Comparison of ENCODE assay signal across 24 cellular contexts in the genomic region with DNA sequence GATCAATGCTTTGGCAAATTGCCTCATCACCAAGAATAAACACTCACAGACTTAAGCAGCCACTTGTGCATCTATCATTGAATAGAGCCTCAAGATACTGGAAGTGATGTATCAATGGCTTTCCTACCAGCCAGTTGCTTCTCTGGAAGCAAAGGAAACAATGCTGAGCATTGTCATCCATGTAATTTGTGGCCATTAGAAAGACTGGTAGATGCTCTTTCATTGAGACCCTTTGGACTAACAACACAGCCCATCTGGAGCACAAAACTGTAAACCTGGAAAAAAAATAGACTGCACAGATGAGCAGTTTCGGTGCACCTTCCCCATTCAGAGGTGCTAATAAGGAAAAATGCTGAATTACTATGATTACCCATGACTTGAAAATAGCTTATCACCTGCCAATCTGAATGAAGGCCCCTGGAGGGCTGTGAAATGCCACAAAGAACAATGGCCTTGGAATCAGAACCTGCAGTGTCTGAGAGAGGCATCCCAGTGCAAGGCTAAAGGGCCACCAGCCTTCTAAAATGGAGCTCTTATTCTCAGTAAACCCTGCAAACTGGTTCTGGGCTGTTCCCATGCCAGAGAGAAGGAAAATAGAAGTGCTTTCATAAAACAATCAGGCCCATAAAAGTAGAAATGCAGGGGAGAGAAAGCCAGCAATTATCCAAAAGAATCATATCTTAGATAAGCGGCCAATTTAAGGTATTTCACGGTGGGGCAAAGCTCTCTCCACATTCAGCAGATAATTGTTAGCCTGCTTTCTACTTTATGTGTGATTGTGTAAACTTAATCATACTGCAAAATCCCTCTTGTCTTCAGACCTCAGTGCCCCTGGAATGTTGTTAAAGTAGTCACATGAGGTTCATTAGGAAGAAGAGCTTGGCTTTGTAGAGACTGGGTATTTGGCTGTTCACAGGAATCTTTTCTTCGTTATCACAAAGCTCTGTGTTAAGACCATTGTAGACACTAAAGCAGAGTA.
A peak's percentile ranks its signal among the peaks of the same experiment; 100 is the strongest.
DNase-seq lines count a peak whose midpoint lies in the region; ATAC-seq and TF ChIP-seq lines count a peak whose summit lies in the region.
"Had no signal": no experiment of that assay in that cellular context is flagged by ENCODE, and none has a peak within 500 bp of the region (broad histone marks: within the 10 kb centered on the region; RNA-seq: fewer than 3 reads in every experiment).

No MANE protein-coding gene starts in this region.

- H3K27me3 ChIP-seq in HUES64 (ENCODE audit: insufficient read depth, low read length) (no peaks in the 10 kb centered on the region), endodermal cell (ENCODE audit: control insufficient read depth, insufficient read depth, low read length, poor library complexity, severe bottlenecking) (no peaks in the 10 kb centered on the region), neuronal stem cell (ENCODE audit: control insufficient read depth in 3 of 3, insufficient read depth in 3 of 3, low read depth in 1 of 3, low read length in 3 of 3) (peaks cover 0 to 4% (median 0%) of the 10 kb centered on the region in 3 experiments)

- H2AFZ ChIP-seq in neuronal stem cell (ENCODE audit: low read length), result peak overlapping the region; percentile 65
- H2AFZ ChIP-seq: GM23248 had no signal

- H3K27ac ChIP-seq in HUES64 (ENCODE audit: low read depth, low read length) (peak overlapping the region; percentile 15; the same call in 1 of the 2 replicates), endodermal cell (ENCODE audit: low read depth, low read length) (peak overlapping the region; percentile 74), neuronal stem cell (replicated peaks; ENCODE audit: low read length) (peak overlapping the region; percentile 92)
- H3K27ac ChIP-seq: GM23248 had no signal

- no peak overlapping the region for H2BK12ac ChIP-seq in neuronal stem cell (ENCODE audit: low read length)

- H3K9me3 Mint-ChIP-seq in endodermal cell, result peaks cover 12% of the 10 kb centered on the region
- H3K9me3 Mint-ChIP-seq: T-cell had no signal

- H3K4ac ChIP-seq in neuronal stem cell (ENCODE audit: low read length), result no peak overlapping the region

- TF ChIP-seq CTCF in endodermal cell (conservative IDR thresholded peaks at IDR 0.05), result no peak

- H3K36me3 Mint-ChIP-seq in endodermal cell (ENCODE audit: low read depth), result no peaks in the 10 kb centered on the region
- H3K36me3 Mint-ChIP-seq: natural killer cell treated with Interleukin-12 subunit alpha and Interleukin-12 subunit beta and Interleukin-15 and Interleukin-18, amount 100 ng/mL, for 72 hours; stimulated activated memory B cell treated with anti-CD40 and anti-IgM and Interleukin-4, amounts not matched to agents 10 μg/mL and 1 μg/mL and 100 μg/mL, for 72 hours; T-cell had no signal

- no peaks in the 10 kb centered on the region for H3K79me1 ChIP-seq in neuronal stem cell (ENCODE audit: low read depth, low read length)

- H4K91ac ChIP-seq in neuronal stem cell (ENCODE audit: low read depth, low read length, poor library complexity), result no peak overlapping the region

- H3K9me3 ChIP-seq in HUES64 (ENCODE audit: insufficient read depth, low read depth, low read length) (no peaks in the 10 kb centered on the region; the same call in 1 of the 2 replicates), endodermal cell (ENCODE audit: control insufficient read depth, low read length) (peaks cover 16% of the 10 kb centered on the region), neuronal stem cell (replicated peaks in 1 of 2; ENCODE audit: control insufficient read depth in 2 of 2, insufficient read depth in 1 of 2, low read depth in 1 of 2, low read length in 2 of 2) (no peaks in the 10 kb centered on the region)

- H4K8ac ChIP-seq in neuronal stem cell (ENCODE audit: low read depth, low read length), result no peak overlapping the region

- ATAC-seq in HG03159 (IDR thresholded peaks at IDR 0.05; ENCODE audit: unreplicated experiment) (no peak), HG03175 (IDR thresholded peaks at IDR 0.05; ENCODE audit: unreplicated experiment) (no peak)
- ATAC-seq: HepG2; natural killer cell treated with Interleukin-12 subunit alpha and Interleukin-12 subunit beta and Interleukin-15 and Interleukin-18, amount 100 ng/mL, for 72 hours; stimulated activated memory B cell treated with anti-CD40 and anti-IgM and Interleukin-4, amounts not matched to agents 10 μg/mL and 1 μg/mL and 100 μg/mL, for 72 hours; T-cell had no signal

- peak overlapping the region; percentile 27 for H3K4me2 ChIP-seq in neuronal stem cell (ENCODE audit: insufficient read depth, low read length, poor library complexity, severe bottlenecking)

- H3K4me1 Mint-ChIP-seq in endodermal cell, result peaks cover 24% of the 10 kb centered on the region
- H3K4me1 Mint-ChIP-seq: stimulated activated memory B cell treated with anti-CD40 and anti-IgM and Interleukin-4, amounts not matched to agents 10 μg/mL and 1 μg/mL and 100 μg/mL, for 72 hours; T-cell had no signal

- WGBS in HUES64, result 87% methylated on average over 3 of the region's 4 CpGs
- WGBS in endodermal cell (ENCODE audit: insufficient coverage in 1 of 2, insufficient read length in 1 of 2), 2 experiments, result 50 to 77% methylated on average over 1 to 4 of the region's 4 CpGs
- no CpG with 5 or more reads among the region's 4 CpGs for WGBS in neuronal stem cell (ENCODE audit: extremely low coverage in 2 of 2, insufficient read length in 2 of 2, insufficient replicate concordance in 1 of 2), 2 donors

- H3K27ac Mint-ChIP-seq in endodermal cell, result peak overlapping the region; percentile 89
- H3K27ac Mint-ChIP-seq: natural killer cell treated with Interleukin-12 subunit alpha and Interleukin-12 subunit beta and Interleukin-15 and Interleukin-18, amount 100 ng/mL, for 72 hours; stimulated activated memory B cell treated with anti-CD40 and anti-IgM and Interleukin-4, amounts not matched to agents 10 μg/mL and 1 μg/mL and 100 μg/mL, for 72 hours; T-cell had no signal

- DNase-seq in NCI-H2081 treated with DMSO at 0.1 percent for 48 hours (lab: John Stamatoyannopoulos, UW), result peak; percentile 42
- peak; percentile 77 for DNase-seq in endodermal cell
- peak; percentile 74 for DNase-seq in neuronal stem cell (ENCODE audit: low spot score)
- DNase-seq in hepatic stellate cell (ENCODE audit: low spot score), result no peak
- DNase-seq in NCI-H1436 treated with DMSO at 0.1 percent for 48 hours (lab: John Stamatoyannopoulos, UW), result no peak
- DNase-seq: activated CD4-positive, alpha-beta T cell treated with anti-CD3 and anti-CD28 coated beads for 1 hour; activated naive CD4-positive, alpha-beta T cell treated with Interleukin-2 at 50 U/mL for 16 hours; activated T-cell treated with anti-CD3 and anti-CD28 coated beads, Interleukin-2, amount 50 U/mL, for 1 hour; amniotic stem cell; cortex of kidney; glutamatergic neuron; GM23248; left cardiac atrium; NCI-H187; NCI-H526 treated with DMSO at 0.1 percent for 48 hours; OCI-M1; Right ventricle myocardium superior; T-cell had no signal

- H3K36me3 ChIP-seq in HUES64 (ENCODE audit: insufficient read depth, low read length), result no peaks in the 10 kb centered on the region
- H3K36me3 ChIP-seq in endodermal cell (ENCODE audit: control insufficient read depth, insufficient read depth, low read length), result no peaks in the 10 kb centered on the region
- no peaks in the 10 kb centered on the region for H3K36me3 ChIP-seq in neuronal stem cell (replicated peaks in 1 of 2; ENCODE audit: control insufficient read depth in 2 of 2, insufficient read depth in 2 of 2, low read length in 2 of 2)

- no peak overlapping the region for H2BK120ac ChIP-seq in neuronal stem cell (ENCODE audit: low read depth, low read length)

- no peak overlapping the region for H3K23ac ChIP-seq in neuronal stem cell (ENCODE audit: low read depth, low read length, poor library complexity)

- H3K27me3 Mint-ChIP-seq in endodermal cell (ENCODE audit: insufficient read depth), result no peaks in the 10 kb centered on the region
- H3K27me3 Mint-ChIP-seq: stimulated activated memory B cell treated with anti-CD40 and anti-IgM and Interleukin-4, amounts not matched to agents 10 μg/mL and 1 μg/mL and 100 μg/mL, for 72 hours; T-cell had no signal

- no peak overlapping the region for H3K18ac ChIP-seq in neuronal stem cell (ENCODE audit: low read length)

- H3K4me1 ChIP-seq in HUES64 (ENCODE audit: insufficient read depth, low read length) (no peaks in the 10 kb centered on the region; the same call in 1 of the 2 replicates), endodermal cell (ENCODE audit: control insufficient read depth, insufficient read depth, low read length) (peaks cover 18% of the 10 kb centered on the region), neuronal stem cell (ENCODE audit: control insufficient read depth in 2 of 2, insufficient read depth in 1 of 2, low read depth in 1 of 2, low read length in 2 of 2) (peaks cover 11 to 13% of the 10 kb centered on the region in 2 donors)

- no peak overlapping the region for H3K4me3 Mint-ChIP-seq in endodermal cell
- H3K4me3 Mint-ChIP-seq: natural killer cell treated with Interleukin-12 subunit alpha and Interleukin-12 subunit beta and Interleukin-15 and Interleukin-18, amount 100 ng/mL, for 72 hours; stimulated activated memory B cell treated with anti-CD40 and anti-IgM and Interleukin-4, amounts not matched to agents 10 μg/mL and 1 μg/mL and 100 μg/mL, for 72 hours; T-cell had no signal

- H2BK15ac ChIP-seq in neuronal stem cell (ENCODE audit: low read length), result no peak overlapping the region

- H3K9ac ChIP-seq in HUES64 (ENCODE audit: low read depth, low read length) (no peak overlapping the region), endodermal cell (ENCODE audit: extremely low read depth, low read length, poor library complexity, severe bottlenecking) (peak overlapping the region; percentile 69), neuronal stem cell (ENCODE audit: low read depth, low read length, poor library complexity) (no peak overlapping the region)
- H3K9ac ChIP-seq: GM23248 had no signal

- H3K4me3 ChIP-seq in HUES64 (ENCODE audit: low read length), result no peak overlapping the region
- H3K4me3 ChIP-seq in endodermal cell (ENCODE audit: low read length), result no peak overlapping the region
- no peak overlapping the region for H3K4me3 ChIP-seq in neuronal stem cell (ENCODE audit: low read length in 2 of 2)
- H3K4me3 ChIP-seq: GM23248 had no signal

- H2AK5ac ChIP-seq in neuronal stem cell (ENCODE audit: low read depth, low read length), result no peak overlapping the region

- no peak overlapping the region for H2BK5ac ChIP-seq in neuronal stem cell (ENCODE audit: low read length)

- no peak overlapping the region for H3K14ac ChIP-seq in neuronal stem cell (ENCODE audit: low read length)

Comparison
In these comparisons a context has a peak if more than half of its experiments do, and no peak if none do; other contexts are left out.
1. H3K27ac ChIP-seq: peak in every context shown above with its lines; median percentile 92 in neuronal stem cell; 74 in endodermal cell; 15 in HUES64.
2. DNase-seq: peak in NCI-H2081 treated with DMSO at 0.1 percent for 48 hours (single experiment), endodermal cell (single experiment) and neuronal stem cell (single experiment); none in hepatic stellate cell (single experiment) and NCI-H1436 treated with DMSO at 0.1 percent for 48 hours (single experiment).